Comparison of ENCODE assay signal across 8 cellular contexts in the genomic region with DNA sequence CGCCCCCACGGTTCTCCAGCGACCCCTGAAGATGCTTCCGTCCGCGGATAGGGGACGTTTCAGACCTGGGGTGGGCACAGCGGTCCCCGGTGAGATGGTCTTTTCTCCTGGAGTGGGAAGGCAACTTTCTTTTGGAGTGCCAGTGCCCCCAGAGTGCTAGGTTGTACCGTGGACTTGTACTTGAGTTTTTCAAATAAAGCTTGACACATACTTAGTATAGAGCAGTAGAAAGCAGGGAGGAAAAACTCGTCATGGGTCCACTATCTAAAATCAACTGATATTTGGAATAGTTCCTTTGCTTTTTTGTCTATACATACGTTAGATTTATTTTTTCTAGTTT. TPM values are rescaled to one million over a fixed set of nuclear protein-coding genes. Genes with fewer than 3 reads are reported as not detected.
DNase-seq lines count a peak whose midpoint lies in the region; ATAC-seq and TF ChIP-seq lines count a peak whose summit lies in the region.

No MANE protein-coding gene starts in this region.

- DNase-seq in A172 (ENCODE audit: low spot score) (peak; percentile 10), NCI-H2227 (lab: John Stamatoyannopoulos, UW; ENCODE audit: unreplicated experiment) (no peak), C1 segment of cervical spinal cord (lab: John Stamatoyannopoulos, UW) (no peak), GF-D8 (lab: John Stamatoyannopoulos, UW) (no peak)

- peak overlapping the region; percentile 67 for H3K9ac ChIP-seq in HUES6 (ENCODE audit: low read length)
- H3K9ac ChIP-seq in duodenal mucosa (ENCODE audit: low read depth in 1 of 2, low read length in 2 of 2) = peak overlapping the region; percentile 30 to 66

- H3K36me3 Mint-ChIP-seq in nephron (ENCODE audit: low read depth) = no peaks in the 10 kb centered on the region

- no peak for TF ChIP-seq CTCF in nephron (IDR thresholded peaks at IDR 0.05; ENCODE audit: unreplicated experiment in 3 of 3)

- H3K27me3 ChIP-seq in HUES6 (ENCODE audit: control insufficient read depth, insufficient read depth, low read length) (peaks cover 63% of the 10 kb centered on the region), duodenal mucosa (ENCODE audit: control insufficient read depth in 1 of 2, insufficient read depth in 2 of 2, low read length in 2 of 2) (peaks cover 8 to 26% of the 10 kb centered on the region in 2 donors)

- H3K9me3 ChIP-seq in HUES6 (ENCODE audit: control insufficient read depth, insufficient read depth, low read depth, low read length) (no peaks in the 10 kb centered on the region), duodenal mucosa (ENCODE audit: control insufficient read depth in 1 of 2, low read length in 2 of 2) (no peaks in the 10 kb centered on the region)

- H3K27ac ChIP-seq in HUES6 (ENCODE audit: low read depth, low read length) (no peak overlapping the region), duodenal mucosa (ENCODE audit: low read depth, low read length) (no peak overlapping the region)

- no peak overlapping the region for H3K27ac Mint-ChIP-seq in nephron

- H3K4me3 Mint-ChIP-seq in nephron = peak overlapping the region; percentile 85 to 87 (median 85)

- H3K36me3 ChIP-seq in HUES6 (ENCODE audit: control insufficient read depth, insufficient read depth, low read length) = no peaks in the 10 kb centered on the region
- no peaks in the 10 kb centered on the region for H3K36me3 ChIP-seq in duodenal mucosa (ENCODE audit: control insufficient read depth in 1 of 2, insufficient read depth in 2 of 2, low read length in 2 of 2)

- H3K4me1 Mint-ChIP-seq in nephron = peaks cover 35% of the 10 kb centered on the region

- peaks cover 66% of the 10 kb centered on the region for H3K27me3 Mint-ChIP-seq in nephron (ENCODE audit: low read depth)

- H3K4me1 ChIP-seq in HUES6 (ENCODE audit: control insufficient read depth, insufficient read depth, low read length) (peaks cover 25% of the 10 kb centered on the region), duodenal mucosa (ENCODE audit: control insufficient read depth in 1 of 2, insufficient read depth in 2 of 2, low read length in 2 of 2) (no peaks in the 10 kb centered on the region)

- H3K9me3 Mint-ChIP-seq in nephron = no peaks in the 10 kb centered on the region

- peak; percentile 39 for ATAC-seq in GM19455 (IDR thresholded peaks at IDR 0.05; ENCODE audit: unreplicated experiment)

- H3K4me3 ChIP-seq in HUES6 (ENCODE audit: low read depth, low read length) (peak overlapping the region; percentile 60), duodenal mucosa (ENCODE audit: low read depth in 1 of 2, low read length in 2 of 2) (peak overlapping the region; percentile 59 to 75)

RNA-seq across cellular contexts. Expression of a gene that starts 28.4 kb away (rescaled TPM):
- 0.24 and 0.46 TPM in 2 replicates for total RNA-seq in A172 (2014; rRNA removed; shearing (Covaris generic))
